25 cellular contexts compared by ENCODE assay signal in the genomic region with DNA sequence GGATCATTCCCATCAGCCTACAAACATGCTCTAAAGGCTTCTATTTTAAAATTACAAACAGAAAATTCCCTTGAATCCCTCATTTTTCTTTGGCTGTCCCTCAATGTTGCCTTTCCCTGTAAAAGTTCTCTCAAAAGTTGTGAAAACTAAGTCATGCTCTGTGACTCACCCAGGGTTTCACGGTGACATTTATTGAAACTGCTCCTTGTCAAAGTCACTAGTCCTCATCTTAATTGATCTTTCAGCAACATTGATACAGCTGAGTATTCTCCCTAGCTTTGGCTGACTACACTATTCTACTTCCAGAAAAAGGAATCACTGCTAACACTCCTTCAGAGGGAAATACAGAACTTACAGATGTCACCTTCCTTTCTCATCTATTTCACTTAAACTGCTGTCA.
"Had no signal": no experiment of that assay in that cellular context is flagged by ENCODE, and none has a peak within 500 bp of the region (broad histone marks: within the 10 kb centered on the region; RNA-seq: fewer than 3 reads in every experiment).

No MANE protein-coding gene starts in this region.

- H3K4me3 ChIP-seq: coronary artery, dorsolateral prefrontal cortex, esophagus muscularis mucosa, gastroesophageal sphincter, heart left ventricle, hepatocyte, left lung, lower lobe of right lung, mucosa of descending colon had no signal

- DNase-seq: dermis blood vessel endothelial cell; dorsolateral prefrontal cortex; effector CD4-positive, alpha-beta T cell; effector memory CD4-positive, alpha-beta T cell; foreskin keratinocyte; heart left ventricle; hypothalamus; immature natural killer cell; islet precursor cell; kidney; kidney glomerular epithelial cell; left colon; left lung; left ventricle myocardium superior; lower lobe of right lung; mesenchymal stem cell; mucosa of descending colon; naive B cell; naive thymus-derived CD8-positive, alpha-beta T cell had no signal

- H3K4me1 ChIP-seq: foreskin keratinocyte had no signal

- H2AFZ ChIP-seq: hepatocyte had no signal

- H3K79me2 ChIP-seq: hepatocyte had no signal

- H3K36me3 ChIP-seq: esophagus muscularis mucosa, gastroesophageal sphincter, heart left ventricle, left lung, lower lobe of right lung had no signal

- FAIRE-seq: endothelial cell of umbilical vein, frontal cortex, kidney had no signal

- H3K9me3 ChIP-seq: esophagus muscularis mucosa, gastroesophageal sphincter, heart left ventricle, left lung, lower lobe of right lung, mucosa of descending colon had no signal

- ATAC-seq: foreskin keratinocyte; gastroesophageal sphincter; heart left ventricle; left colon; left lung; left ventricle myocardium superior; lower lobe of right lung; mucosa of descending colon; naive thymus-derived CD8-positive, alpha-beta T cell had no signal

- H3K4me2 ChIP-seq: hepatocyte had no signal

- H3K27ac ChIP-seq: coronary artery, dorsolateral prefrontal cortex, esophagus muscularis mucosa, foreskin keratinocyte, gastroesophageal sphincter, heart left ventricle, hepatocyte, left lung, lower lobe of right lung had no signal
